Comparison of ENCODE assay signal across 10 cellular contexts in the genomic region with DNA sequence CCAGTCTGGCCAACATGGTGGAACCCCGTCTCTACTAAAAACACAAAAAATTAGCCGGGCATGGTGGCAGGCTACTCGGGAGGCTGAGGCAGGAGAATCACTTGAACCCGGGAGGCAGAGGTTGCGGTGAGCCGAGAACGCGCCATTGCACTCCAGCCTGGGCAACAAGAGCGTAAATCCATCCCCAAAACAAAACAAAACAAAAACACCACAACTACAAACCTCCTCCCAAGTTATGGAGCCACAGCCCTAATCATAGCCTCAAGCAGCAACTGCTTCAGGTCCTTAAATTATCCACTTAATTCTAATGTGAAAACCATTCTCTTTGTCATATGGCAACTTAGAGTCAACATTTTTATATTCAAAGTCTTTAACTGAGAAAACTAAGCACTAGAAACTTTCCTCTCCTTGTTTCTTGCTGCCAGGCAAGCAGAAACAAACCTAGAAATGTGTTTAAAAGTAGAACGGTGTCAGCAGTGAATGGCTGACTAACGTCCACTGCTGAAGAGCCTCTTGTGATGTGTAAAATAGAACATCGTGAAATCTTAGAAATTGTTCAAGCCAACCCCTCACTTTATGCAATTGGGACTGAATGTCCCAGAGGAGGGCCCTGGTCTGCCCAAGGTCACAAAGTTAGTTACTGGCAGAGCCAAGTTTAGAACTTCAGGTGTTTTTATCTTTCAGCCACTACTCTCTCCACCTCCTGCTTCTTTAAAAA. TPM values are rescaled to one million over a fixed set of nuclear protein-coding genes. Genes with fewer than 3 reads are reported as not detected.
A peak's percentile ranks its signal among the peaks of the same experiment; 100 is the strongest.
DNase-seq lines count a peak whose midpoint lies in the region; ATAC-seq and TF ChIP-seq lines count a peak whose summit lies in the region.
"Had no signal": no experiment of that assay in that cellular context is flagged by ENCODE, and none has a peak within 500 bp of the region (broad histone marks: within the 10 kb centered on the region; RNA-seq: fewer than 3 reads in every experiment).

No MANE protein-coding gene starts in this region.

- H3K27ac ChIP-seq in lung (ENCODE audit: low read depth in 1 of 2, low read length in 1 of 2) = peak overlapping the region; percentile 63 to 85
- H3K27ac ChIP-seq: SJSA1 had no signal

- ATAC-seq in Right ventricle myocardium inferior (peak; percentile 29), left cardiac atrium (no peak), lung (ENCODE audit: insufficient read depth, low FRiP score) (peak; percentile 46), HG02798 (IDR thresholded peaks at IDR 0.05; ENCODE audit: poor library complexity, unreplicated experiment) (no peak)

- H3K9me3 ChIP-seq in lung (ENCODE audit: control insufficient read depth in 2 of 2, insufficient read depth in 1 of 2, low read length in 1 of 2) = no peaks in the 10 kb centered on the region
- H3K9me3 ChIP-seq: SJSA1 had no signal

- TF ChIP-seq CTCF in brain (conservative IDR thresholded peaks at IDR 0.05) = no peak
- TF ChIP-seq CTCF in lung (IDR thresholded peaks at IDR 0.05; ENCODE audit: control extremely low read depth, extremely low read depth) = no peak
- TF ChIP-seq CTCF in type B pancreatic cell (conservative IDR thresholded peaks at IDR 0.05) = no peak

- 73 to 85% methylated on average over 12 of the region's 12 CpGs for WGBS in lung, 2 donors

- peak overlapping the region in 3 of 5 experiments; percentile 24 to 75 (median 49) for H3K27ac Mint-ChIP-seq in brain
- peak overlapping the region; percentile 54 for H3K27ac Mint-ChIP-seq in type B pancreatic cell

- H3K36me3 ChIP-seq in lung (ENCODE audit: control insufficient read depth in 2 of 2, insufficient read depth in 2 of 2, low read length in 2 of 2) = no peaks in the 10 kb centered on the region

- H3K4me1 ChIP-seq in lung (ENCODE audit: control insufficient read depth in 2 of 2, insufficient read depth in 2 of 2, low read length in 2 of 2) = peaks cover 11 to 21% of the 10 kb centered on the region in 2 donors

- peaks cover 98% of the 10 kb centered on the region for H3K4me1 Mint-ChIP-seq in brain
- H3K4me1 Mint-ChIP-seq in type B pancreatic cell (ENCODE audit: unreplicated experiment) = peaks cover 62% of the 10 kb centered on the region

- peak overlapping the region in 3 of 5 experiments; percentile 33 to 56 (median 40) for H3K4me3 Mint-ChIP-seq in brain
- H3K4me3 Mint-ChIP-seq in type B pancreatic cell = peak overlapping the region; percentile 14

- intact Hi-C loops in Right ventricle myocardium inferior (cut with DNase I) = no loop called here
- intact Hi-C loops in left cardiac atrium (cut with DNase I) = no loop called here

- no peaks in the 10 kb centered on the region for H3K9me3 Mint-ChIP-seq in brain
- H3K9me3 Mint-ChIP-seq in type B pancreatic cell = no peaks in the 10 kb centered on the region

- no peak overlapping the region for H3K4me3 ChIP-seq in lung
- H3K4me3 ChIP-seq: SJSA1 had no signal

- DNase-seq in Right ventricle myocardium inferior (ENCODE audit: missing footprints) (no peak), left cardiac atrium (no peak), lung (ENCODE audit: low spot score) (no peak), type B pancreatic cell (ENCODE audit: extremely low spot score, unreplicated experiment) (no peak), NCI-H1092 (lab: John Stamatoyannopoulos, UW) (no peak), HuH-7.5 (ENCODE audit: low spot score) (no peak)
- DNase-seq: NCI-H187 treated with DMSO at 0.1 percent for 48 hours had no signal

- H3K27me3 ChIP-seq in lung (ENCODE audit: control insufficient read depth, insufficient read depth) = no peaks in the 10 kb centered on the region
- H3K27me3 ChIP-seq: SJSA1 had no signal

- peaks cover 15% of the 10 kb centered on the region for H3K36me3 Mint-ChIP-seq in brain
- H3K36me3 Mint-ChIP-seq in type B pancreatic cell = peaks cover 11% of the 10 kb centered on the region

- H3K27me3 Mint-ChIP-seq in brain = no peaks in the 10 kb centered on the region
- no peaks in the 10 kb centered on the region for H3K27me3 Mint-ChIP-seq in type B pancreatic cell

RNA-seq across cellular contexts. Expression of a gene that starts 5.7 kb away (rescaled TPM):
- 95.1 TPM for total RNA-seq in Right ventricle myocardium inferior
- 10 to 100 TPM; 67.4 to 79.3 TPM for total RNA-seq in left cardiac atrium
- 27.7 TPM for polyA plus RNA-seq in brain (ENCODE audit: insufficient read depth, low read depth, low replicate concordance)
- 100 to 1,000 TPM in 1 of 2 donors, 10 to 100 TPM in 1; 63.3 to 137 TPM for total RNA-seq in lung
- 10 to 100 TPM; 15.0 to 20.8 TPM for polyA plus RNA-seq in lung
- total RNA-seq in type B pancreatic cell (ENCODE audit: low replicate concordance) = 44.4 and 49.2 TPM in 2 replicates

RNA-seq across cellular contexts. Expression of a gene that starts 53.0 kb away (rescaled TPM):
- total RNA-seq in Right ventricle myocardium inferior (1.8 TPM), left cardiac atrium (1 to 10 TPM; 4.4 to 5.7 TPM), lung (1 to 10 TPM in 1 of 2 donors, under 1 TPM in 1; 0.03 to 1.2 TPM), type B pancreatic cell (ENCODE audit: low replicate concordance) (5.9 and 7.2 TPM in 2 replicates)
- polyA plus RNA-seq in brain (ENCODE audit: insufficient read depth, low read depth, low replicate concordance) (7.0 TPM), lung (under 1 TPM in 1 of 2 donors, not detected in 1; under 0.01 TPM)
- total RNA-seq: SJSA1 had no signal

Comparison
In these comparisons a context has a peak if more than half of its experiments do, and no peak if none do; other contexts are left out.
1. ATAC-seq: peak in Right ventricle myocardium inferior (single experiment) and lung (single experiment); none in left cardiac atrium (0 of 2) and HG02798 (single experiment).